In genomic region chr11:102389253-102389652, GRCh38 we compare ENCODE assay signal across 26 cellular contexts. TPM values are rescaled to one million over a fixed set of nuclear protein-coding genes. Genes with fewer than 3 reads are reported as not detected.
A peak's percentile ranks its signal among the peaks of the same experiment; 100 is the strongest.
DNase-seq lines count a peak whose midpoint lies in the region; ATAC-seq and TF ChIP-seq lines count a peak whose summit lies in the region.
"Had no signal": no experiment of that assay in that cellular context is flagged by ENCODE, and none has a peak within 500 bp of the region (broad histone marks: within the 10 kb centered on the region; RNA-seq: fewer than 3 reads in every experiment).

No MANE protein-coding gene starts in this region.

- no peaks in the 10 kb centered on the region for H3K9me3 ChIP-seq in PC-3 (ENCODE audit: low read length)
- H3K9me3 ChIP-seq: lower lobe of right lung, pancreas, Peyer's patch had no signal

- no TSS peak for BruUV-seq in PC-3 (replicated peaks; lab: Mats Ljungman, UMichigan)

- no peak for DNase-seq in activated naive CD4-positive, alpha-beta T cell treated with anti-CD3 and anti-CD28 coated beads, Interleukin-2, amount 10 ng/mL, durations not matched to agents 7 days and 5 days
- no peak for DNase-seq in activated naive CD4-positive, alpha-beta T cell treated with Interleukin-2 at 50 U/mL for 16 hours
- DNase-seq in PC-3: peak; percentile 60
- DNase-seq in epithelial cell of esophagus (ENCODE audit: low read depth): peak; percentile 43
- DNase-seq in osteocyte (ENCODE audit: extremely low spot score, unreplicated experiment): no peak
- no peak for DNase-seq in glutamatergic neuron
- DNase-seq: activated CD4-positive, alpha-beta T cell treated with anti-CD3 and anti-CD28 coated beads, Interleukin-2, amount 50 U/mL, for 1 hour; brain microvascular endothelial cell; CD8-positive, alpha-beta T cell; HCEC 1CT; head of caudate nucleus; lower lobe of right lung; NCI-H1048; NCI-H187; NCI-H2171; NCI-H524; pancreas; Peyer's patch; substantia nigra; T1000; WERI-Rb-1 had no signal

- no peaks in the 10 kb centered on the region for H3K27me3 Mint-ChIP-seq in activated naive CD4-positive, alpha-beta T cell treated with anti-CD3 and anti-CD28 coated beads, Interleukin-2, amount 10 ng/mL, durations not matched to agents 7 days and 5 days
- H3K27me3 Mint-ChIP-seq in osteocyte (ENCODE audit: unreplicated experiment): no peaks in the 10 kb centered on the region
- no peaks in the 10 kb centered on the region for H3K27me3 Mint-ChIP-seq in glutamatergic neuron (ENCODE audit: unreplicated experiment)
- H3K27me3 Mint-ChIP-seq: type B pancreatic cell had no signal

- TF ChIP-seq CTCF in PC-3 (conservative IDR thresholded peaks at IDR 0.05; ENCODE audit: low read depth, low read length): no peak
- TF ChIP-seq CTCF in epithelial cell of esophagus (IDR thresholded peaks at IDR 0.05; ENCODE audit: insufficient read depth, low read depth, low read length, missing control alignments): no peak
- no peak for TF ChIP-seq CTCF in osteocyte (IDR thresholded peaks at IDR 0.05)
- no peak for TF ChIP-seq CTCF in glutamatergic neuron (IDR thresholded peaks at IDR 0.05; ENCODE audit: partially characterized antibody, unreplicated experiment)

- intact Hi-C loops in PC-3 (cut with micrococcal nuclease): no loop called here

- no peak overlapping the region for H3K4me3 Mint-ChIP-seq in activated naive CD4-positive, alpha-beta T cell treated with anti-CD3 and anti-CD28 coated beads, Interleukin-2, amount 10 ng/mL, durations not matched to agents 7 days and 5 days
- H3K4me3 Mint-ChIP-seq in osteocyte (ENCODE audit: unreplicated experiment) (no peak overlapping the region), glutamatergic neuron (ENCODE audit: unreplicated experiment) (no peak overlapping the region)
- H3K4me3 Mint-ChIP-seq: activated T-helper 1 cell treated with anti-CD3 and anti-CD28 coated beads, Interleukin-12 subunit alpha, Interleukin-12 subunit beta, Interleukin-2, Interleukin-4 antibody, amounts not matched to agents 30 ng/mL and 10 ng/mL and 1 ng/mL, durations not matched to agents 14 hours and 24 hours and 36 hours; CD8-positive, alpha-beta T cell; type B pancreatic cell had no signal

- H3K36me3 ChIP-seq in PC-3 (ENCODE audit: low read depth, low read length): peaks cover 9% of the 10 kb centered on the region; the same call in 1 of the 2 replicates
- H3K36me3 ChIP-seq: WERI-Rb-1 had no signal

- no peaks in the 10 kb centered on the region for H3K79me2 ChIP-seq in PC-3 (ENCODE audit: low read length)

- peaks cover 24% of the 10 kb centered on the region for H3K4me1 Mint-ChIP-seq in activated naive CD4-positive, alpha-beta T cell treated with anti-CD3 and anti-CD28 coated beads, Interleukin-2, amount 10 ng/mL, durations not matched to agents 7 days and 5 days
- H3K4me1 Mint-ChIP-seq in osteocyte (ENCODE audit: unreplicated experiment): peaks cover 17% of the 10 kb centered on the region
- H3K4me1 Mint-ChIP-seq in glutamatergic neuron (ENCODE audit: low read depth, unreplicated experiment): no peaks in the 10 kb centered on the region

- H2AFZ ChIP-seq in PC-3 (ENCODE audit: low read length): no peak overlapping the region

- no peaks in the 10 kb centered on the region for H3K27me3 ChIP-seq in PC-3 (ENCODE audit: low read length)
- H3K27me3 ChIP-seq: brain microvascular endothelial cell, pancreas, Peyer's patch had no signal

- H3K36me3 Mint-ChIP-seq in activated naive CD4-positive, alpha-beta T cell treated with anti-CD3 and anti-CD28 coated beads, Interleukin-2, amount 10 ng/mL, durations not matched to agents 7 days and 5 days: peaks cover 52% of the 10 kb centered on the region
- peaks cover 40% of the 10 kb centered on the region for H3K36me3 Mint-ChIP-seq in osteocyte (ENCODE audit: unreplicated experiment)
- no peaks in the 10 kb centered on the region for H3K36me3 Mint-ChIP-seq in glutamatergic neuron (ENCODE audit: unreplicated experiment)

- no peak overlapping the region for H3K27ac ChIP-seq in PC-3 (ENCODE audit: low read length)
- H3K27ac ChIP-seq: brain microvascular endothelial cell, epithelial cell of prostate, lower lobe of right lung, pancreas, Peyer's patch, WERI-Rb-1 had no signal

- ATAC-seq in PC-3: peak; percentile 39
- ATAC-seq in HG03571 (IDR thresholded peaks at IDR 0.05; ENCODE audit: unreplicated experiment): no peak
- no peak for ATAC-seq in GM18907 (IDR thresholded peaks at IDR 0.05; ENCODE audit: unreplicated experiment)
- ATAC-seq: CD8-positive, alpha-beta T cell; lower lobe of right lung; pancreas had no signal

- peak overlapping the region; percentile 50 for H3K27ac Mint-ChIP-seq in activated naive CD4-positive, alpha-beta T cell treated with anti-CD3 and anti-CD28 coated beads, Interleukin-2, amount 10 ng/mL, durations not matched to agents 7 days and 5 days
- H3K27ac Mint-ChIP-seq in osteocyte (ENCODE audit: unreplicated experiment): peak overlapping the region; percentile 11
- no peak overlapping the region for H3K27ac Mint-ChIP-seq in glutamatergic neuron (ENCODE audit: unreplicated experiment)
- H3K27ac Mint-ChIP-seq: activated T-helper 1 cell treated with anti-CD3 and anti-CD28 coated beads, Interleukin-12 subunit alpha, Interleukin-12 subunit beta, Interleukin-2, Interleukin-4 antibody, amounts not matched to agents 30 ng/mL and 10 ng/mL and 1 ng/mL, durations not matched to agents 14 hours and 24 hours and 36 hours; CD8-positive, alpha-beta T cell; type B pancreatic cell had no signal

- H3K9me3 Mint-ChIP-seq in activated naive CD4-positive, alpha-beta T cell treated with anti-CD3 and anti-CD28 coated beads, Interleukin-2, amount 10 ng/mL, durations not matched to agents 7 days and 5 days: peaks cover 9% of the 10 kb centered on the region
- H3K9me3 Mint-ChIP-seq in osteocyte (ENCODE audit: unreplicated experiment): no peaks in the 10 kb centered on the region
- no peaks in the 10 kb centered on the region for H3K9me3 Mint-ChIP-seq in glutamatergic neuron (ENCODE audit: unreplicated experiment)
- H3K9me3 Mint-ChIP-seq: CD8-positive, alpha-beta T cell; type B pancreatic cell had no signal

- POLR2A ChIA-PET in PC-3 (lab: Charles Lee; ENCODE audit: unreplicated experiment): no interaction called here

- H3F3A ChIP-seq in PC-3 (ENCODE audit: low read length, unreplicated experiment): no peaks in the 10 kb centered on the region

- no peak overlapping the region for H3K9ac ChIP-seq in PC-3 (ENCODE audit: low read length)

- H3K4me1 ChIP-seq in PC-3 (ENCODE audit: insufficient read depth, low read length): no peaks in the 10 kb centered on the region
- H3K4me1 ChIP-seq: Peyer's patch had no signal

- no peaks in the 10 kb centered on the region for H3K9me2 ChIP-seq in PC-3 (replicated peaks; ENCODE audit: low read length)

- H3K4me3 ChIP-seq in PC-3 (ENCODE audit: low read length): no peak overlapping the region
- H3K4me3 ChIP-seq in epithelial cell of esophagus (ENCODE audit: low read length): no peak overlapping the region
- H3K4me3 ChIP-seq: lower lobe of right lung, pancreas, Peyer's patch had no signal

- no peak overlapping the region for H3K4me2 ChIP-seq in PC-3 (ENCODE audit: low read length)

- CTCF ChIA-PET in activated naive CD4-positive, alpha-beta T cell treated with anti-CD3 and anti-CD28 coated beads, Interleukin-2, amount 10 ng/mL, durations not matched to agents 7 days and 5 days (lab: Charles Lee): interaction anchor here (0.9 to 5.9 kb wide), 11 partner anchors 11 to 224 kb away, joined by 3 to 45 read pairs (median 14); no protein-coding TSS in a partner anchor
- CTCF ChIA-PET in PC-3 (lab: Charles Lee): interaction anchor here (0.6 to 0.7 kb wide), 2 partner anchors 30 to 301 kb away, joined by 5 to 7 read pairs; no protein-coding TSS in a partner anchor

- H4K20me1 ChIP-seq in PC-3 (ENCODE audit: low read length): no peaks in the 10 kb centered on the region

RNA-seq across cellular contexts. Expression of gene BIRC2, which starts 42.2 kb away (rescaled TPM):
- 36.1 and 42.6 TPM in 2 replicates for total RNA-seq in PC-3 (2014; rRNA removed)
- total RNA-seq in osteocyte: 46.0 and 51.3 TPM in 2 replicates
- 44.8 TPM for total RNA-seq in glutamatergic neuron (ENCODE audit: unreplicated experiment)

Comparison
In these comparisons a context has a peak if more than half of its experiments do, and no peak if none do; other contexts are left out.
1. DNase-seq: peak in PC-3 (single experiment) and epithelial cell of esophagus (single experiment); none in activated naive CD4-positive, alpha-beta T cell treated with anti-CD3 and anti-CD28 coated beads, Interleukin-2, amount 10 ng/mL, durations not matched to agents 7 days and 5 days (single experiment), activated naive CD4-positive, alpha-beta T cell treated with Interleukin-2 at 50 U/mL for 16 hours (single experiment), osteocyte (single experiment) and glutamatergic neuron (single experiment).